Comparison of ENCODE assay signal across 36 cellular contexts in the genomic region with DNA sequence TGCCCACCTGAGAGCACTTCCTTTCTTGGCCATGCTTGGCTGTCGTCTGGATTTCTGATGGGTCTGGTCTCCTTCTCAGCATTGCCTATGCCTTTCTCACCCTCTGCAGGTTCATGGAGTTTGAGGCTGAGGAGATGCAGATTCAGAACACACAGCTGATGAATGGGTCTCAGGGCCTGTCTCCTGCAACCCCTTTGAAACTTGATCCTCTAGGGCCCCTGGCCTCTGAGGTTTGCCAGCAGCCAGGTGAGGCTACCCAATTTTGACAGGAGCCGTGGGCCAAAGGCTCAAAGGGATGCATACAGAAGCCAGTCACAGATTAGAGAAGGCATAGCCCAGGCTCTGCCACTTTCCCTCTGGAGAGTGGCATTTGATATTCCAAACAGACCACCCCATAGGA. TPM values are rescaled to one million over a fixed set of nuclear protein-coding genes. Genes with fewer than 3 reads are reported as not detected.
"Had no signal": no experiment of that assay in that cellular context is flagged by ENCODE, and none has a peak within 500 bp of the region (broad histone marks: within the 10 kb centered on the region; RNA-seq: fewer than 3 reads in every experiment).

No MANE protein-coding gene starts in this region.

- H3K27me3 ChIP-seq: adrenal gland, body of pancreas, breast epithelium had no signal

- DNase-seq: activated CD4-positive, alpha-beta T cell treated with anti-CD3 and anti-CD28 coated beads for 36 hours; activated CD4-positive, alpha-beta T cell treated with anti-CD3 and anti-CD28 coated beads, Interleukin-2, amount 10 ng/mL, durations not matched to agents 7 days and 5 days; activated CD4-positive, alpha-beta T cell treated with anti-CD3 and anti-CD28 coated beads, Interleukin-2, amount 50 U/mL, for 48 hours; activated CD8-positive, alpha-beta T cell treated with anti-CD3 and anti-CD28 coated beads, Interleukin-2, amount 10 ng/mL, durations not matched to agents 7 days and 5 days; activated gamma-delta T cell treated with Interleukin-2 at 50 U/mL for 16 hours; activated naive CD4-positive, alpha-beta T cell treated with anti-CD3 and anti-CD28 coated beads for 36 hours; activated T-cell treated with anti-CD3 and anti-CD28 coated beads, Interleukin-2, amount 50 U/mL, for 24 hours; adrenal gland; body of pancreas; MM.1S; MV-4-11; NCI-H1092 treated with DMSO at 0.1 percent for 48 hours; NCI-H1417; NCI-H146; NCI-H187; NCI-H2029 treated with DMSO at 0.1 percent for 48 hours; NCI-H2107; NCI-H2171; NCI-H510A; NCI-H526; NCI-H748 treated with DMSO at 0.1 percent for 48 hours; NK-92 treated with Interleukin-12 subunit alpha and Interleukin-12 subunit beta, amount 100 ng/mL, for 24 hours; OCI-M1; SHP77; SJCRH30; T1000 had no signal

- H3K9me3 Mint-ChIP-seq: activated CD4-positive, alpha-beta T cell treated with anti-CD3 and anti-CD28 coated beads, Interleukin-2, amount 10 ng/mL, durations not matched to agents 7 days and 5 days; activated naive CD4-positive, alpha-beta T cell treated with anti-CD3 and anti-CD28 coated beads for 36 hours; activated naive CD4-positive, alpha-beta T cell treated with anti-CD3 and anti-CD28 coated beads, Interleukin-2, amount 50 U/mL, for 72 hours; activated T-cell treated with anti-CD3 and anti-CD28 coated beads, Interleukin-2, amount 50 U/mL, for 24 hours; activated T-helper 1 cell treated with anti-CD3 and anti-CD28 coated beads, Interleukin-12 subunit alpha, Interleukin-12 subunit beta, Interleukin-2, Interleukin-4 antibody, amounts not matched to agents 30 ng/mL and 10 ng/mL and 1 ng/mL, durations not matched to agents 14 hours and 24 hours and 36 hours had no signal

- H3K36me3 ChIP-seq: breast epithelium had no signal

- H3K4me1 ChIP-seq: adrenal gland, body of pancreas, breast epithelium, SJCRH30 had no signal

- H3K36me3 Mint-ChIP-seq: activated naive CD4-positive, alpha-beta T cell treated with anti-CD3 and anti-CD28 coated beads, Interleukin-2, amount 50 U/mL, for 72 hours had no signal

- H3K27ac ChIP-seq: adrenal gland, body of pancreas, breast epithelium, SJCRH30, SK-N-MC had no signal

- H3K4me3 ChIP-seq: adrenal gland, body of pancreas, breast epithelium, SJCRH30, SK-N-MC had no signal

- ATAC-seq: activated CD4-positive, alpha-beta T cell treated with anti-CD3 and anti-CD28 coated beads for 36 hours; activated CD4-positive, CD25-positive, alpha-beta regulatory T cell treated with anti-CD3 and anti-CD28 coated beads, Interleukin-2, amount 50 U/mL, for 24 hours; activated CD8-positive, alpha-beta T cell treated with anti-CD3 and anti-CD28 coated beads, Interleukin-2, amount 10 ng/mL, durations not matched to agents 7 days and 5 days; activated naive CD4-positive, alpha-beta T cell treated with anti-CD3 and anti-CD28 coated beads, Interleukin-2, amount 50 U/mL, for 72 hours; body of pancreas had no signal

- H3K9me3 ChIP-seq: adrenal gland, body of pancreas, breast epithelium, SJCRH30 had no signal

- H3K27ac Mint-ChIP-seq: activated CD4-positive, alpha-beta T cell treated with anti-CD3 and anti-CD28 coated beads for 36 hours; activated CD4-positive, alpha-beta T cell treated with anti-CD3 and anti-CD28 coated beads, Interleukin-2, amount 10 ng/mL, durations not matched to agents 7 days and 5 days; activated naive CD4-positive, alpha-beta T cell treated with anti-CD3 and anti-CD28 coated beads for 36 hours; activated T-cell treated with anti-CD3 and anti-CD28 coated beads, Interleukin-2, amount 50 U/mL, for 24 hours; activated T-helper 1 cell treated with anti-CD3 and anti-CD28 coated beads, Interleukin-12 subunit alpha, Interleukin-12 subunit beta, Interleukin-2, Interleukin-4 antibody, amounts not matched to agents 30 ng/mL and 10 ng/mL and 1 ng/mL, durations not matched to agents 14 hours and 24 hours and 36 hours had no signal

- H3K4me1 Mint-ChIP-seq: activated CD4-positive, alpha-beta T cell treated with anti-CD3 and anti-CD28 coated beads for 36 hours; activated CD4-positive, alpha-beta T cell treated with anti-CD3 and anti-CD28 coated beads, Interleukin-2, amount 10 ng/mL, durations not matched to agents 7 days and 5 days had no signal

- H3K27me3 Mint-ChIP-seq: activated CD4-positive, alpha-beta T cell treated with anti-CD3 and anti-CD28 coated beads for 36 hours; activated CD4-positive, alpha-beta T cell treated with anti-CD3 and anti-CD28 coated beads, Interleukin-2, amount 10 ng/mL, durations not matched to agents 7 days and 5 days; activated T-cell treated with anti-CD3 and anti-CD28 coated beads, Interleukin-2, amount 50 U/mL, for 24 hours had no signal

- H3K4me3 Mint-ChIP-seq: activated CD4-positive, alpha-beta T cell treated with anti-CD3 and anti-CD28 coated beads for 36 hours; activated CD4-positive, alpha-beta T cell treated with anti-CD3 and anti-CD28 coated beads, Interleukin-2, amount 10 ng/mL, durations not matched to agents 7 days and 5 days; activated CD8-positive, alpha-beta T cell treated with anti-CD3 and anti-CD28 coated beads, Interleukin-2, amount 10 ng/mL, durations not matched to agents 7 days and 5 days; activated naive CD4-positive, alpha-beta T cell treated with anti-CD3 and anti-CD28 coated beads for 36 hours; activated T-cell treated with anti-CD3 and anti-CD28 coated beads, Interleukin-2, amount 50 U/mL, for 24 hours; activated T-helper 1 cell treated with anti-CD3 and anti-CD28 coated beads, Interleukin-12 subunit alpha, Interleukin-12 subunit beta, Interleukin-2, Interleukin-4 antibody, amounts not matched to agents 30 ng/mL and 10 ng/mL and 1 ng/mL, durations not matched to agents 14 hours and 24 hours and 36 hours had no signal

RNA-seq across cellular contexts. Expression of a gene that starts 10.5 kb away (rescaled TPM):
- total RNA-seq: activated CD4-positive, alpha-beta T cell treated with anti-CD3 and anti-CD28 coated beads for 36 hours; activated CD4-positive, alpha-beta T cell treated with anti-CD3 and anti-CD28 coated beads, Interleukin-2, amount 10 ng/mL, durations not matched to agents 7 days and 5 days; activated CD8-positive, alpha-beta T cell treated with anti-CD3 and anti-CD28 coated beads, Interleukin-2, amount 10 ng/mL, durations not matched to agents 7 days and 5 days; activated naive CD4-positive, alpha-beta T cell treated with anti-CD3 and anti-CD28 coated beads, Interleukin-2, amount 50 U/mL, for 72 hours; activated T-helper 1 cell treated with anti-CD3 and anti-CD28 coated beads, Interleukin-12 subunit alpha, Interleukin-12 subunit beta, Interleukin-2, Interleukin-4 antibody, amounts not matched to agents 30 ng/mL and 10 ng/mL and 1 ng/mL, durations not matched to agents 14 hours and 24 hours and 36 hours; adrenal gland; astrocyte; body of pancreas; breast epithelium; cardiac septum; LHCN-M2; T-helper 1 cell treated with Interleukin-12 subunit alpha and Interleukin-12 subunit beta and Interleukin-4 antibody, amounts not matched to agents 30 ng/mL and 1 ng/mL, for 36 hours; T-helper 2 cell treated with Interferon-gamma antibody and Interleukin-4, amounts not matched to agents 100 ng/mL and 5 ng/mL, for 36 hours had no signal
